In the genomic region with DNA sequence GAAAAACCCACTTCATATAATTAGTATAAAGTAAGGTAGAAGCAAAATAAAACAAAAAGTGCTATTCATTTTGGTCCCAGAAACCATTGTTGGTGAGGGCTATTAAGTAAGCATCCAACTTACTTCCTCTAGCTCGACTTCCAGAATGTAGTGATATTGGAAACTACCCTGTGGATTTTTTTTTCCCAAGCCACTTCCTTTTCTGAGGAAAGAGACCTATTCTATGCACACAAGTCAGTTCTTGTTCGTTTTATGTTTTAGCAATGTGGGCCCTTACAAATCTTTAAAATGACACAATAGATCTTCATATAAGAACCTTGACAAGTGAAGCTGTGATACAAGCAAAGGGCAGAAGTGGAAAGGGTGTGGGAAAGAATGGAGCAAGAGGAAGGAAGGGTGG, we compare ENCODE assay signal across 22 cellular contexts.
DNase-seq lines count a peak whose midpoint lies in the region; ATAC-seq, FAIRE-seq and TF ChIP-seq lines count a peak whose summit lies in the region.
"Had no signal": no experiment of that assay in that cellular context is flagged by ENCODE, and none has a peak within 500 bp of the region (broad histone marks: within the 10 kb centered on the region; RNA-seq: fewer than 3 reads in every experiment).

No MANE protein-coding gene starts in this region.

- H2AFZ ChIP-seq in keratinocyte (ENCODE audit: control insufficient read depth, low read length): peak overlapping the region; percentile 66

- TF ChIP-seq POLR2A in spleen (IDR thresholded peaks at IDR 0.05): no peak
- TF ChIP-seq POLR2A in body of pancreas (IDR thresholded peaks at IDR 0.05): no peak

- H3K9me3 Mint-ChIP-seq in activated CD4-positive, alpha-beta T cell treated with anti-CD3 and anti-CD28 coated beads, Interleukin-2, amount 10 ng/mL, durations not matched to agents 7 days and 5 days: peaks cover 5% of the 10 kb centered on the region
- H3K9me3 Mint-ChIP-seq in activated CD4-positive, alpha-beta T cell treated with anti-CD3 and anti-CD28 coated beads for 36 hours (ENCODE audit: low read depth): no peaks in the 10 kb centered on the region
- peaks cover 7% of the 10 kb centered on the region for H3K9me3 Mint-ChIP-seq in activated naive CD8-positive, alpha-beta T cell treated with anti-CD3 and anti-CD28 coated beads, Interleukin-2, amount 10 ng/mL, durations not matched to agents 7 days and 5 days
- H3K9me3 Mint-ChIP-seq: stimulated activated naive CD8-positive, alpha-beta T cell treated with anti-CD3 and anti-CD28 coated beads, Interleukin-15, amount 100 ng/mL, for 72 hours had no signal

- peak overlapping the region; percentile 3 for H3K27ac ChIP-seq in keratinocyte (ENCODE audit: control insufficient read depth, insufficient read depth, low read length)
- peak overlapping the region; percentile 3 to 83 (median 77) for H3K27ac ChIP-seq in spleen
- H3K27ac ChIP-seq in body of pancreas: no peak overlapping the region
- H3K27ac ChIP-seq: 22Rv1, cardiac muscle cell had no signal

- dilution Hi-C loops in keratinocyte (cut with MboI; ENCODE audit: extremely low pct_ligation_motif_present, low sequenced_read_pairs): no loop called here

- H3K4me1 Mint-ChIP-seq in activated CD4-positive, alpha-beta T cell treated with anti-CD3 and anti-CD28 coated beads, Interleukin-2, amount 10 ng/mL, durations not matched to agents 7 days and 5 days: peaks cover 76% of the 10 kb centered on the region
- peaks cover 79% of the 10 kb centered on the region for H3K4me1 Mint-ChIP-seq in activated CD4-positive, alpha-beta T cell treated with anti-CD3 and anti-CD28 coated beads for 36 hours
- H3K4me1 Mint-ChIP-seq in activated naive CD8-positive, alpha-beta T cell treated with anti-CD3 and anti-CD28 coated beads, Interleukin-2, amount 10 ng/mL, durations not matched to agents 7 days and 5 days: peaks cover 62% of the 10 kb centered on the region

- H3K9me1 ChIP-seq in keratinocyte (ENCODE audit: control insufficient read depth, extremely low read depth, insufficient read depth, low read length): no peaks in the 10 kb centered on the region

- no peaks in the 10 kb centered on the region for H3K27me3 ChIP-seq in keratinocyte (ENCODE audit: control insufficient read depth, extremely low read depth, insufficient read depth, low read length)
- H3K27me3 ChIP-seq in spleen (replicated peaks in 1 of 7): no peaks in the 10 kb centered on the region
- H3K27me3 ChIP-seq in body of pancreas: no peaks in the 10 kb centered on the region
- H3K27me3 ChIP-seq: cardiac muscle cell, esophagus muscularis mucosa had no signal

- H3K9me3 ChIP-seq in keratinocyte (ENCODE audit: control insufficient read depth, low read depth, low read length) (no peaks in the 10 kb centered on the region), spleen (no peaks in the 10 kb centered on the region), body of pancreas (no peaks in the 10 kb centered on the region)
- H3K9me3 ChIP-seq: esophagus muscularis mucosa had no signal

- POLR2A ChIA-PET in activated CD4-positive, alpha-beta T cell treated with anti-CD3 and anti-CD28 coated beads, Interleukin-2, amount 10 ng/mL, durations not matched to agents 7 days and 5 days (lab: Charles Lee): no interaction called here
- POLR2A ChIA-PET in activated CD4-positive, alpha-beta T cell treated with anti-CD3 and anti-CD28 coated beads for 36 hours (lab: Charles Lee): no interaction called here
- POLR2A ChIA-PET in activated naive CD8-positive, alpha-beta T cell treated with anti-CD3 and anti-CD28 coated beads, Interleukin-2, amount 10 ng/mL, durations not matched to agents 7 days and 5 days (lab: Charles Lee): interaction anchor here (1.4 kb wide), 1 partner anchor 10 kb away, joined by 4 read pairs; no protein-coding TSS in a partner anchor

- intact Hi-C loops in activated CD4-positive, alpha-beta T cell treated with anti-CD3 and anti-CD28 coated beads for 36 hours (cut with DNase I, micrococcal nuclease): loop anchor here (5.0 to 10.0 kb wide), 7 partner anchors 172 to 545 kb away; a partner anchor contains a TSS
- intact Hi-C loops in spleen (cut with DNase I; ENCODE audit: low total_unique reads) (no loop called here), body of pancreas (cut with DNase I) (no loop called here)

- CTCF ChIA-PET in activated CD4-positive, alpha-beta T cell treated with anti-CD3 and anti-CD28 coated beads, Interleukin-2, amount 10 ng/mL, durations not matched to agents 7 days and 5 days (lab: Charles Lee): interaction anchor here (1.4 kb wide), 1 partner anchor 15 kb away, joined by 4 read pairs; no protein-coding TSS in a partner anchor
- CTCF ChIA-PET in activated CD4-positive, alpha-beta T cell treated with anti-CD3 and anti-CD28 coated beads for 36 hours (lab: Charles Lee): interaction anchor here (0.6 to 1.3 kb wide), 4 partner anchors 25 to 611 kb away, joined by 3 read pairs; no protein-coding TSS in a partner anchor

- H3K4me3 ChIP-seq in keratinocyte (ENCODE audit: control insufficient read depth in 2 of 3, extremely low read depth in 1 of 3, insufficient read depth in 2 of 3, low read depth in 1 of 3, low read length in 3 of 3): no peak overlapping the region
- H3K4me3 ChIP-seq in spleen: no peak overlapping the region
- H3K4me3 ChIP-seq in body of pancreas: no peak overlapping the region
- H3K4me3 ChIP-seq: cardiac muscle cell, esophagus muscularis mucosa had no signal

- no peak overlapping the region for H3K9ac ChIP-seq in keratinocyte (ENCODE audit: control insufficient read depth, extremely low read depth, insufficient read depth, low read length)

- H3K27me3 Mint-ChIP-seq in activated CD4-positive, alpha-beta T cell treated with anti-CD3 and anti-CD28 coated beads, Interleukin-2, amount 10 ng/mL, durations not matched to agents 7 days and 5 days: no peaks in the 10 kb centered on the region
- H3K27me3 Mint-ChIP-seq in activated CD4-positive, alpha-beta T cell treated with anti-CD3 and anti-CD28 coated beads for 36 hours: no peaks in the 10 kb centered on the region
- no peaks in the 10 kb centered on the region for H3K27me3 Mint-ChIP-seq in activated naive CD8-positive, alpha-beta T cell treated with anti-CD3 and anti-CD28 coated beads, Interleukin-2, amount 10 ng/mL, durations not matched to agents 7 days and 5 days
- H3K27me3 Mint-ChIP-seq: stimulated activated naive CD8-positive, alpha-beta T cell treated with anti-CD3 and anti-CD28 coated beads, Interleukin-15, amount 100 ng/mL, for 72 hours had no signal

- H3K36me3 ChIP-seq in keratinocyte (ENCODE audit: control insufficient read depth in 2 of 2, extremely low read depth in 1 of 2, insufficient read depth in 2 of 2, low read length in 2 of 2) (no peaks in the 10 kb centered on the region), spleen (no peaks in the 10 kb centered on the region), body of pancreas (replicated peaks in 1 of 2; ENCODE audit: insufficient read depth in 1 of 2, low read depth in 2 of 2) (no peaks in the 10 kb centered on the region)
- H3K36me3 ChIP-seq: cardiac muscle cell, esophagus muscularis mucosa had no signal

- peak overlapping the region; percentile 4 for H3K27ac Mint-ChIP-seq in activated CD4-positive, alpha-beta T cell treated with anti-CD3 and anti-CD28 coated beads, Interleukin-2, amount 10 ng/mL, durations not matched to agents 7 days and 5 days
- no peak overlapping the region for H3K27ac Mint-ChIP-seq in activated CD4-positive, alpha-beta T cell treated with anti-CD3 and anti-CD28 coated beads for 36 hours
- H3K27ac Mint-ChIP-seq in activated naive CD8-positive, alpha-beta T cell treated with anti-CD3 and anti-CD28 coated beads, Interleukin-2, amount 10 ng/mL, durations not matched to agents 7 days and 5 days: peak overlapping the region; percentile 57
- H3K27ac Mint-ChIP-seq: activated T-cell treated with anti-CD3 and anti-CD28 coated beads, Interleukin-2, amount 50 U/mL, for 72 hours; stimulated activated naive CD8-positive, alpha-beta T cell treated with anti-CD3 and anti-CD28 coated beads, Interleukin-15, amount 100 ng/mL, for 72 hours had no signal

- peaks cover 7% of the 10 kb centered on the region for H3K36me3 Mint-ChIP-seq in activated CD4-positive, alpha-beta T cell treated with anti-CD3 and anti-CD28 coated beads, Interleukin-2, amount 10 ng/mL, durations not matched to agents 7 days and 5 days (ENCODE audit: low read depth)
- H3K36me3 Mint-ChIP-seq in activated CD4-positive, alpha-beta T cell treated with anti-CD3 and anti-CD28 coated beads for 36 hours (ENCODE audit: low read depth): no peaks in the 10 kb centered on the region
- peaks cover 11% of the 10 kb centered on the region for H3K36me3 Mint-ChIP-seq in activated naive CD8-positive, alpha-beta T cell treated with anti-CD3 and anti-CD28 coated beads, Interleukin-2, amount 10 ng/mL, durations not matched to agents 7 days and 5 days

- no peak for DNase-seq in activated CD4-positive, alpha-beta T cell treated with anti-CD3 and anti-CD28 coated beads, Interleukin-2, amount 10 ng/mL, durations not matched to agents 7 days and 5 days
- no peak for DNase-seq in activated CD4-positive, alpha-beta T cell treated with anti-CD3 and anti-CD28 coated beads for 36 hours
- no peak for DNase-seq in activated naive CD8-positive, alpha-beta T cell treated with anti-CD3 and anti-CD28 coated beads, Interleukin-2, amount 10 ng/mL, durations not matched to agents 7 days and 5 days
- no peak for DNase-seq in keratinocyte (ENCODE audit: low read depth, low spot score)
- no peak for DNase-seq in spleen
- DNase-seq in ecto neural progenitor cell (ENCODE audit: low spot score): no peak
- DNase-seq in body of pancreas: no peak
- no peak for DNase-seq in activated CD4-positive, CD25-positive, alpha-beta regulatory T cell (lab: John Stamatoyannopoulos, UW)
- DNase-seq: activated CD8-positive, alpha-beta memory T cell treated with anti-CD3 and anti-CD28 coated beads for 24 hours; activated T-cell treated with anti-CD3 and anti-CD28 coated beads, Interleukin-2, amount 50 U/mL, for 72 hours; AML-193; H7; NCI-H1417; NCI-H2107; SHP77; stimulated activated CD4-positive, alpha-beta T cell treated with anti-CD3 and anti-CD28 coated beads, Interleukin-2, amount 100 ng/mL, for 24 hours; stimulated activated naive CD8-positive, alpha-beta T cell treated with anti-CD3 and anti-CD28 coated beads, Interleukin-15, amount 100 ng/mL, for 72 hours had no signal

- no peak overlapping the region for H3K4me3 Mint-ChIP-seq in activated CD4-positive, alpha-beta T cell treated with anti-CD3 and anti-CD28 coated beads, Interleukin-2, amount 10 ng/mL, durations not matched to agents 7 days and 5 days
- H3K4me3 Mint-ChIP-seq in activated CD4-positive, alpha-beta T cell treated with anti-CD3 and anti-CD28 coated beads for 36 hours: no peak overlapping the region
- no peak overlapping the region for H3K4me3 Mint-ChIP-seq in activated naive CD8-positive, alpha-beta T cell treated with anti-CD3 and anti-CD28 coated beads, Interleukin-2, amount 10 ng/mL, durations not matched to agents 7 days and 5 days

- H4K20me1 ChIP-seq in keratinocyte (ENCODE audit: control insufficient read depth, extremely low read depth, insufficient read depth, low read length): no peaks in the 10 kb centered on the region

- WGBS in spleen, 5 donors: 22 to 46% (median 36%) methylated on average over 2 of the region's 2 CpGs
- WGBS in body of pancreas, 2 donors: 57 to 81% methylated on average over 2 of the region's 2 CpGs

- no peaks in the 10 kb centered on the region for H3K79me2 ChIP-seq in keratinocyte (ENCODE audit: control insufficient read depth, insufficient read depth, low read length)

- H3K4me1 ChIP-seq in keratinocyte (ENCODE audit: control insufficient read depth, extremely low read depth, insufficient read depth, low read length) (peaks cover 77% of the 10 kb centered on the region), spleen (peaks cover 36 to 97% (median 74%) of the 10 kb centered on the region in 6 donors), body of pancreas (peaks cover 72% of the 10 kb centered on the region)

- no peak for TF ChIP-seq CTCF in keratinocyte (optimal IDR thresholded peaks at IDR 0.05 in 1 of 3, IDR thresholded peaks at IDR 0.05 in 1 of 3, conservative IDR thresholded peaks at IDR 0.05 in 1 of 3; ENCODE audit: extremely low read depth in 1 of 3, insufficient read depth in 2 of 3, low read length in 3 of 3)
- no peak for TF ChIP-seq CTCF in spleen (IDR thresholded peaks at IDR 0.05 in 8 of 11, conservative IDR thresholded peaks at IDR 0.05 in 3 of 11)
- TF ChIP-seq CTCF in body of pancreas (IDR thresholded peaks at IDR 0.05): no peak

- ATAC-seq in activated CD4-positive, alpha-beta T cell treated with anti-CD3 and anti-CD28 coated beads for 36 hours: no peak
- no peak for ATAC-seq in activated naive CD8-positive, alpha-beta T cell treated with anti-CD3 and anti-CD28 coated beads, Interleukin-2, amount 10 ng/mL, durations not matched to agents 7 days and 5 days (ENCODE audit: low read depth)
- ATAC-seq in body of pancreas: no peak
- ATAC-seq: activated T-cell treated with anti-CD3 and anti-CD28 coated beads, Interleukin-2, amount 50 U/mL, for 72 hours; left lobe of liver; stimulated activated naive CD8-positive, alpha-beta T cell treated with anti-CD3 and anti-CD28 coated beads, Interleukin-15, amount 100 ng/mL, for 72 hours had no signal

- H3K4me2 ChIP-seq in keratinocyte (ENCODE audit: control insufficient read depth, extremely low read depth, insufficient read depth, low read depth, low read length): peak overlapping the region; percentile 58

- no peak for FAIRE-seq in keratinocyte (lab: Jason Lieb, UNC)
- FAIRE-seq: D721Med had no signal

Comparison
In these comparisons a context has a peak if more than half of its experiments do, and no peak if none do; other contexts are left out.
1. H3K27ac ChIP-seq: peak in keratinocyte (single experiment) and spleen (8 of 8); none in body of pancreas (0 of 4).
2. intact Hi-C loops: an anchor here in activated CD4-positive, alpha-beta T cell treated with anti-CD3 and anti-CD28 coated beads for 36 hours (5.0 to 10.0 kb wide); none called in spleen and body of pancreas.